8 cellular contexts compared by ENCODE assay signal in genomic region chr21:34510148-34511142, GRCh38. TPM values are rescaled to one million over a fixed set of nuclear protein-coding genes. Genes with fewer than 3 reads are reported as not detected.
DNase-seq lines count a peak whose midpoint lies in the region; ATAC-seq, FAIRE-seq and TF ChIP-seq lines count a peak whose summit lies in the region.

No MANE protein-coding gene starts in this region.

- H3K4me1 Mint-ChIP-seq in WTC11, result no peaks in the 10 kb centered on the region; the same call in 1 of the 2 replicates

- TF ChIP-seq CTCF in A673 (conservative IDR thresholded peaks at IDR 0.05; ENCODE audit: low read depth, low read length) (peak; percentile 86), WTC11 (IDR thresholded peaks at IDR 0.05) (peak; percentile 75), endothelial cell of umbilical vein (IDR thresholded peaks at IDR 0.05; ENCODE audit: extremely low read depth in 1 of 2, insufficient read depth in 1 of 2, low read depth in 1 of 2, low read length in 2 of 2) (peak; percentile 69 to 94)

- H3K4me1 ChIP-seq in A673 (ENCODE audit: insufficient read depth, low read length, poor library complexity, severe bottlenecking), result no peaks in the 10 kb centered on the region
- H3K4me1 ChIP-seq in endothelial cell of umbilical vein (ENCODE audit: control insufficient read depth, extremely low read depth, insufficient read depth, low read length), result no peaks in the 10 kb centered on the region

- ATAC-seq in GM18868 (IDR thresholded peaks at IDR 0.05; ENCODE audit: unreplicated experiment), result peak; percentile 72
- ATAC-seq in WTC11, result peak; percentile 95
- no peak for ATAC-seq in GM19455 (IDR thresholded peaks at IDR 0.05; ENCODE audit: unreplicated experiment)

- H3K27me3 ChIP-seq in A673 (replicated peaks; ENCODE audit: insufficient read depth, low read depth, low read length, poor library complexity) (no peaks in the 10 kb centered on the region), endothelial cell of umbilical vein (ENCODE audit: control insufficient read depth in 2 of 2, insufficient read depth in 2 of 2, low read length in 2 of 2) (no peaks in the 10 kb centered on the region)

- no peak overlapping the region for H3K27ac Mint-ChIP-seq in WTC11

- CTCF ChIA-PET in A673 (lab: Charles Lee) (interaction anchor here (0.5 to 1.5 kb wide), 7 partner anchors 12 to 122 kb away, joined by 3 to 23 read pairs (median 4); no protein-coding TSS in a partner anchor), WTC11 (lab: Charles Lee) (interaction anchor here (0.6 to 4.4 kb wide), 37 partner anchors 9 to 235 kb away, joined by 3 to 137 read pairs (median 6); partner anchors contain the start of gene RCAN1), endothelial cell of umbilical vein (lab: Charles Lee) (interaction anchor here (0.5 to 10.6 kb wide), 33 partner anchors 9 to 1603 kb away, joined by 3 to 394 read pairs (median 6); partner anchors contain the start of gene RCAN1)

- H3K36me3 ChIP-seq in A673 (ENCODE audit: insufficient read depth, low read length, poor library complexity, severe bottlenecking) (no peaks in the 10 kb centered on the region), endothelial cell of umbilical vein (ENCODE audit: control insufficient read depth in 2 of 2, extremely low read depth in 1 of 2, insufficient read depth in 2 of 2, low read length in 2 of 2) (no peaks in the 10 kb centered on the region)

- H3K4me3 ChIP-seq in A673 (ENCODE audit: low read depth, low read length, poor library complexity, severe bottlenecking), result no peak overlapping the region
- H3K4me3 ChIP-seq in endothelial cell of umbilical vein (replicated peaks in 1 of 3; ENCODE audit: insufficient read depth in 1 of 3, low read depth in 1 of 3, low read length in 3 of 3), result no peak overlapping the region

- peak; percentile 62 for FAIRE-seq in endothelial cell of umbilical vein (lab: Jason Lieb, UNC)

- DNase-seq in A673 (ENCODE audit: low spot score), result peak; percentile 64
- peak; percentile 27 for DNase-seq in NCI-H1048 (lab: John Stamatoyannopoulos, UW)
- DNase-seq in WTC11 (ENCODE audit: low spot score), result peak; percentile 90
- peak; percentile 78 for DNase-seq in endothelial cell of umbilical vein (ENCODE audit: low read depth, low spot score)
- peak; percentile 58 for DNase-seq in myocyte (ENCODE audit: low read depth)
- peak in 37 of 49 donors; percentile 3 to 74 (median 39) for DNase-seq in substantia nigra (lab: John Stamatoyannopoulos, UW)

- H4K20me1 ChIP-seq in endothelial cell of umbilical vein (replicated peaks; ENCODE audit: control insufficient read depth, extremely low read depth, insufficient read depth, low read length), result no peaks in the 10 kb centered on the region

- H3K79me2 ChIP-seq in endothelial cell of umbilical vein (ENCODE audit: control insufficient read depth, insufficient read depth, low read length), result no peaks in the 10 kb centered on the region

- H3K9me3 ChIP-seq in A673 (ENCODE audit: low read depth, low read length, poor library complexity, severe bottlenecking) (no peaks in the 10 kb centered on the region), endothelial cell of umbilical vein (replicated peaks; ENCODE audit: control insufficient read depth, insufficient read depth, low read length) (no peaks in the 10 kb centered on the region)

- H3K27me3 Mint-ChIP-seq in WTC11 (ENCODE audit: low read depth), result no peaks in the 10 kb centered on the region

- intact Hi-C loops in A673 (cut with micrococcal nuclease; ENCODE audit: unreplicated experiment) (loop anchor here (1.0 kb wide), 1 partner anchor 120 kb away; no protein-coding TSS in a partner anchor), endothelial cell of umbilical vein (cut with micrococcal nuclease) (loop anchor here (1.0 kb wide), 5 partner anchors 15 to 120 kb away; no protein-coding TSS in a partner anchor)

- H3K9me3 Mint-ChIP-seq in WTC11, result no peaks in the 10 kb centered on the region

- dilution Hi-C loops in endothelial cell of umbilical vein (cut with MboI; ENCODE audit: extremely low pct_ligation_motif_present, low sequenced_read_pairs), result no loop called here

- no peaks in the 10 kb centered on the region for H3K9me1 ChIP-seq in endothelial cell of umbilical vein (replicated peaks; ENCODE audit: control insufficient read depth, extremely low read depth, insufficient read depth, low read length)

- no peak overlapping the region for H3K9ac ChIP-seq in endothelial cell of umbilical vein (replicated peaks; ENCODE audit: extremely low read depth, insufficient read depth, low read length)

- no peak for TF ChIP-seq POLR2A in endothelial cell of umbilical vein (IDR thresholded peaks at IDR 0.05; ENCODE audit: low read depth, low read length)

- no peaks in the 10 kb centered on the region for H3K36me3 Mint-ChIP-seq in WTC11

- no peak overlapping the region for H3K4me2 ChIP-seq in endothelial cell of umbilical vein (ENCODE audit: insufficient read depth, low read length)

- H2AFZ ChIP-seq in endothelial cell of umbilical vein (ENCODE audit: low read depth, low read length), result no peak overlapping the region

- POLR2A ChIA-PET in A673 (lab: Charles Lee; ENCODE audit: low non-redundant PET), result no interaction called here
- POLR2A ChIA-PET in WTC11 (lab: Charles Lee), result interaction anchor here (1.0 kb wide), 1 partner anchor 92 kb away, joined by 3 read pairs; no protein-coding TSS in a partner anchor
- POLR2A ChIA-PET in endothelial cell of umbilical vein (lab: Charles Lee), result interaction anchor here (0.9 to 1.0 kb wide), 3 partner anchors 16 to 101 kb away, joined by 3 to 7 read pairs (median 4); no protein-coding TSS in a partner anchor

- H3K27ac ChIP-seq in A673 (ENCODE audit: low read depth, low read length, poor library complexity, severe bottlenecking) (no peak overlapping the region), endothelial cell of umbilical vein (ENCODE audit: insufficient read depth, low read depth, low read length) (no peak overlapping the region), substantia nigra (ENCODE audit: low read depth, low read length, poor library complexity, severe bottlenecking) (no peak overlapping the region)

- BruUV-seq in A673 (replicated peaks; lab: Mats Ljungman, UMichigan) (no TSS peak), endothelial cell of umbilical vein (replicated peaks; lab: Mats Ljungman, UMichigan) (no TSS peak)

- no peak overlapping the region for H3K4me3 Mint-ChIP-seq in WTC11

TF ChIP-seq in WTC11, 78 proteins besides CTCF, POLR2A, EP300 and RAD21 (continues in another document):
- TF ChIP-seq GTF2I (CRISPR knock-in tag; conservative IDR thresholded peaks at IDR 0.05) (peak; percentile 25; the same call in 1 of the 2 replicates), FOXP1 (CRISPR knock-in tag; IDR thresholded peaks at IDR 0.05; ENCODE audit: borderline replicate concordance) (no peak), NR2C2 (CRISPR knock-in tag; IDR thresholded peaks at IDR 0.05) (no peak)
- TF ChIP-seq, protein P1, sequence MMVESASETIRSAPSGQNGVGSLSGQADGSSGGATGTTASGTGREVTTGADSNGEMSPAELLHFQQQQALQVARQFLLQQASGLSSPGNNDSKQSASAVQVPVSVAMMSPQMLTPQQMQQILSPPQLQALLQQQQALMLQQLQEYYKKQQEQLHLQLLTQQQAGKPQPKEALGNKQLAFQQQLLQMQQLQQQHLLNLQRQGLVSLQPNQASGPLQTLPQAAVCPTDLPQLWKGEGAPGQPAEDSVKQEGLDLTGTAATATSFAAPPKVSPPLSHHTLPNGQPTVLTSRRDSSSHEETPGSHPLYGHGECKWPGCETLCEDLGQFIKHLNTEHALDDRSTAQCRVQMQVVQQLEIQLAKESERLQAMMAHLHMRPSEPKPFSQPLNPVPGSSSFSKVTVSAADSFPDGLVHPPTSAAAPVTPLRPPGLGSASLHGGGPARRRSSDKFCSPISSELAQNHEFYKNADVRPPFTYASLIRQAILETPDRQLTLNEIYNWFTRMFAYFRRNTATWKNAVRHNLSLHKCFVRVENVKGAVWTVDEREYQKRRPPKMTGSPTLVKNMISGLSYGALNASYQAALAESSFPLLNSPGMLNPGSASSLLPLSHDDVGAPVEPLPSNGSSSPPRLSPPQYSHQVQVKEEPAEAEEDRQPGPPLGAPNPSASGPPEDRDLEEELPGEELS (CRISPR knock-in tag; IDR thresholded peaks at IDR 0.05), result no peak

TF ChIP-seq in endothelial cell of umbilical vein, 7 proteins besides CTCF, POLR2A, EP300 and RAD21:
- no peak for TF ChIP-seq FOS (IDR thresholded peaks at IDR 0.05; ENCODE audit: borderline replicate concordance, insufficient read depth, low read length)
- no peak for TF ChIP-seq GATA2 (IDR thresholded peaks at IDR 0.05; ENCODE audit: insufficient read depth, insufficient read length, low read depth, low read length)
- TF ChIP-seq JUN (IDR thresholded peaks at IDR 0.05; ENCODE audit: borderline replicate concordance, insufficient read depth, insufficient read length, low read depth), result no peak
- TF ChIP-seq, protein P2, sequence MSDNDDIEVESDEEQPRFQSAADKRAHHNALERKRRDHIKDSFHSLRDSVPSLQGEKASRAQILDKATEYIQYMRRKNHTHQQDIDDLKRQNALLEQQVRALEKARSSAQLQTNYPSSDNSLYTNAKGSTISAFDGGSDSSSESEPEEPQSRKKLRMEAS (IDR thresholded peaks at IDR 0.05; ENCODE audit: insufficient read depth, insufficient read length), result no peak
- TF ChIP-seq POLR2AphosphoS5 (IDR thresholded peaks at IDR 0.05; ENCODE audit: insufficient read depth, low read depth, low read length), result no peak
- no peak for TF ChIP-seq EZH2 (IDR thresholded peaks at IDR 0.05; ENCODE audit: borderline replicate concordance, low read depth, low read length, severe bottlenecking)
- no peak for TF ChIP-seq MYC (IDR thresholded peaks at IDR 0.05; ENCODE audit: low read depth, low read length)

RNA-seq across cellular contexts. Expression of gene KCNE1, which starts 1.6 kb away (rescaled TPM):
- total RNA-seq in A673 (2021) (0.13 TPM in 1 of 2 replicates, not detected in the other), WTC11 (2021) (0.16 to 0.37 TPM (median 0.37 TPM) in 3 replicates), endothelial cell of umbilical vein (0.38 and 0.53 TPM in 2 replicates), myocyte (0.45 TPM in 1 of 2 replicates, not detected in the other)
- polyA plus RNA-seq in endothelial cell of umbilical vein, result 0.08 and 0.10 TPM in 2 replicates
- polyA plus RNA-seq in endothelial cell of umbilical vein (2011; cell fraction: cytosol; rRNA removed), result 0.06 TPM in 1 of 2 replicates, not detected in the other
- 0.40 and 0.62 TPM in 2 replicates for polyA plus RNA-seq in endothelial cell of umbilical vein (2011; cell fraction: nucleus; rRNA removed)
- 0.12 and 0.25 TPM in 2 replicates for polyA plus RNA-seq in endothelial cell of umbilical vein (2012)
- polyA minus RNA-seq in endothelial cell of umbilical vein, result 0.36 and 0.49 TPM in 2 replicates
- not detected for polyA minus RNA-seq in endothelial cell of umbilical vein (2011; cell fraction: cytosol; rRNA and poly(A)+ RNA removed)
- polyA minus RNA-seq in endothelial cell of umbilical vein (2011; cell fraction: nucleus; rRNA and poly(A)+ RNA removed), result 0.87 and 2.0 TPM in 2 replicates
- polyA plus RNA-seq in myocyte (2012), result 0.16 TPM

Comparison
In these comparisons a context has a peak if more than half of its experiments do, and no peak if none do; other contexts are left out.
1. DNase-seq: peak in every context shown above with its lines; median percentile 90 in WTC11; 78 in endothelial cell of umbilical vein; 64 in A673; 58 in myocyte; 39 in substantia nigra; 27 in NCI-H1048.